ENCODE assay signal across 21 cellular contexts in genomic region chr7:127755529-127755928, GRCh38.
A peak's percentile ranks its signal among the peaks of the same experiment; 100 is the strongest.
DNase-seq lines count a peak whose midpoint lies in the region; ATAC-seq, FAIRE-seq and TF ChIP-seq lines count a peak whose summit lies in the region.
"Had no signal": no experiment of that assay in that cellular context is flagged by ENCODE, and none has a peak within 500 bp of the region (broad histone marks: within the 10 kb centered on the region; RNA-seq: fewer than 3 reads in every experiment).

No MANE protein-coding gene starts in this region.

- no peak for TF ChIP-seq POLR2A in adrenal gland (IDR thresholded peaks at IDR 0.05)

- DNase-seq in NCI-H146 treated with DMSO at 0.1 percent for 48 hours (lab: John Stamatoyannopoulos, UW; ENCODE audit: unreplicated experiment), result peak; percentile 72
- peak; percentile 89 for DNase-seq in NCI-H69 (lab: John Stamatoyannopoulos, UW)
- peak; percentile 70 for DNase-seq in pons (ENCODE audit: low spot score)
- DNase-seq in pancreas, result no peak
- DNase-seq in adrenal gland, result no peak
- DNase-seq: activated CD4-positive, CD25-positive, alpha-beta regulatory T cell treated with anti-CD3 and anti-CD28 coated beads, Interleukin-2, amount 50 U/mL, for 72 hours; activated CD8-positive, alpha-beta T cell treated with anti-CD3 and anti-CD28 coated beads, Interleukin-2, amount 10 ng/mL, durations not matched to agents 7 days and 5 days; activated naive CD4-positive, alpha-beta T cell treated with anti-CD3 and anti-CD28 coated beads for 36 hours; activated T-cell treated with anti-CD3 and anti-CD28 coated beads, Interleukin-2, amount 50 U/mL, for 1 hour; heart right ventricle; KBM-7; left ventricle myocardium inferior; NCI-H1092 treated with DMSO at 0.1 percent for 48 hours; NCI-H510A; PC-3; SIG-M5; spleen; T-helper 2 cell had no signal

- 73 to 80% methylated on average over 6 of the region's 6 CpGs for WGBS in pancreas, 2 donors
- 86 to 93% (median 86%) methylated on average over 6 of the region's 6 CpGs for WGBS in adrenal gland, 4 donors

- H3K9me3 ChIP-seq in pancreas (no peaks in the 10 kb centered on the region), adrenal gland (replicated peaks in 1 of 3) (no peaks in the 10 kb centered on the region)
- H3K9me3 ChIP-seq: heart right ventricle, left ventricle myocardium inferior, spleen had no signal

- no peak for ATAC-seq in activated CD4-positive, CD25-positive, alpha-beta regulatory T cell treated with anti-CD3 and anti-CD28 coated beads, Interleukin-2, amount 50 U/mL, for 24 hours
- no peak for ATAC-seq in pancreas
- ATAC-seq: activated CD8-positive, alpha-beta T cell treated with anti-CD3 and anti-CD28 coated beads, Interleukin-2, amount 10 ng/mL, durations not matched to agents 7 days and 5 days; heart right ventricle; PC-3 had no signal

- H3K27ac ChIP-seq in VCaP (peak overlapping the region; percentile 94), pancreas (no peak overlapping the region), adrenal gland (no peak overlapping the region)
- H3K27ac ChIP-seq: heart right ventricle, left ventricle myocardium inferior, spleen had no signal

- TF ChIP-seq CTCF in VCaP (conservative IDR thresholded peaks at IDR 0.05) (no peak), pancreas (IDR thresholded peaks at IDR 0.05) (no peak), adrenal gland (IDR thresholded peaks at IDR 0.05) (no peak)

- H3K4me3 ChIP-seq in pancreas (no peak overlapping the region), adrenal gland (no peak overlapping the region)
- H3K4me3 ChIP-seq: heart right ventricle, left ventricle myocardium inferior, spleen had no signal

- H3K4me1 ChIP-seq in pancreas, result peaks cover 13 to 17% (median 17%) of the 10 kb centered on the region in 3 donors
- H3K4me1 ChIP-seq in adrenal gland (replicated peaks in 1 of 2), result peaks cover 0 to 8% of the 10 kb centered on the region in 2 donors

- no peaks in the 10 kb centered on the region for H3K36me3 ChIP-seq in pancreas
- no peaks in the 10 kb centered on the region for H3K36me3 ChIP-seq in adrenal gland (replicated peaks in 1 of 2)
- H3K36me3 ChIP-seq: heart right ventricle, left ventricle myocardium inferior, spleen had no signal

- H3K27me3 ChIP-seq in pancreas (no peaks in the 10 kb centered on the region), adrenal gland (no peaks in the 10 kb centered on the region)
- H3K27me3 ChIP-seq: heart right ventricle, spleen had no signal

- FAIRE-seq in pancreas (lab: Jason Lieb, UNC), result no peak
- FAIRE-seq: H54 had no signal

- intact Hi-C loops in pancreas (cut with DNase I) (no loop called here), adrenal gland (cut with DNase I) (no loop called here)

Comparison
In these comparisons a context has a peak if more than half of its experiments do, and no peak if none do; other contexts are left out.
1. DNase-seq: peak in NCI-H146 treated with DMSO at 0.1 percent for 48 hours (single experiment), NCI-H69 (single experiment) and pons (single experiment); none in pancreas (0 of 6) and adrenal gland (0 of 7).